In genomic region chr17:60729854-60730253, GRCh38 we compare ENCODE assay signal across 19 cellular contexts. TPM values are rescaled to one million over a fixed set of nuclear protein-coding genes. Genes with fewer than 3 reads are reported as not detected.
A peak's percentile ranks its signal among the peaks of the same experiment; 100 is the strongest.
DNase-seq lines count a peak whose midpoint lies in the region; ATAC-seq, FAIRE-seq and TF ChIP-seq lines count a peak whose summit lies in the region.
"Had no signal": no experiment of that assay in that cellular context is flagged by ENCODE, and none has a peak within 500 bp of the region (broad histone marks: within the 10 kb centered on the region; RNA-seq: fewer than 3 reads in every experiment).

No MANE protein-coding gene starts in this region.

- POLR2A ChIA-PET in HepG2 (lab: Yijun Ruan, JAX): interaction anchor here (1.0 kb wide), 1 partner anchor 53 kb away, joined by 3 read pairs; the partner anchor contains the start of gene BCAS3

- no TSS peak for BruUV-seq in HepG2 (replicated peaks; lab: Mats Ljungman, UMichigan)

- TF ChIP-seq CTCF in HepG2 (CRISPR knock-in tag; IDR thresholded peaks at IDR 0.05) (no peak), colonic mucosa (IDR thresholded peaks at IDR 0.05) (no peak)

- intact Hi-C loops in HepG2 (cut with micrococcal nuclease; ENCODE audit: unreplicated experiment) (loop anchor here (10.0 kb wide), 2 partner anchors 175 to 665 kb away; partner anchors contain the start of gene TBX2), colonic mucosa (cut with DNase I) (loop anchor here (10.0 kb wide), 1 partner anchor 255 kb away; no protein-coding TSS in a partner anchor)

- H3K4me1 ChIP-seq in HepG2 (ENCODE audit: insufficient read depth, low read length): peaks cover 23% of the 10 kb centered on the region
- H3K4me1 ChIP-seq in small intestine (ENCODE audit: control insufficient read depth in 2 of 2, insufficient read depth in 1 of 2, low read depth in 1 of 2, low read length in 1 of 2): peaks cover 0 to 4% of the 10 kb centered on the region in 2 donors
- no peaks in the 10 kb centered on the region for H3K4me1 ChIP-seq in colonic mucosa

- H3K36me3 ChIP-seq in HepG2 (replicated peaks in 1 of 2; ENCODE audit: control insufficient read depth in 1 of 2, insufficient read depth in 2 of 2, low read length in 2 of 2) (no peaks in the 10 kb centered on the region), small intestine (ENCODE audit: control insufficient read depth in 2 of 2, insufficient read depth in 2 of 2, low read length in 2 of 2) (no peaks in the 10 kb centered on the region), colonic mucosa (no peaks in the 10 kb centered on the region)

- H3K9me3 ChIP-seq in HepG2 (ENCODE audit: low read length) (no peaks in the 10 kb centered on the region), small intestine (ENCODE audit: control insufficient read depth, low read depth) (no peaks in the 10 kb centered on the region), colonic mucosa (no peaks in the 10 kb centered on the region)

- H3K27ac ChIP-seq in HepG2 (ENCODE audit: extremely low read length, insufficient read depth, low read length) (peak overlapping the region; percentile 58), small intestine (ENCODE audit: low read depth in 1 of 2, low read length in 1 of 2) (no peak overlapping the region), colonic mucosa (no peak overlapping the region)

- peak overlapping the region; percentile 5 to 41 (median 12); a peak in 3 of 6 replicates for H3K4me3 ChIP-seq in HepG2 (replicated peaks in 1 of 3; ENCODE audit: insufficient read depth in 1 of 3, low read depth in 2 of 3, low read length in 3 of 3)
- no peak overlapping the region for H3K4me3 ChIP-seq in small intestine (ENCODE audit: low read depth in 1 of 2, low read length in 2 of 2)
- no peak overlapping the region for H3K4me3 ChIP-seq in colonic mucosa

- TF ChIP-seq POLR2A in HepG2 (IDR thresholded peaks at IDR 0.05; ENCODE audit: insufficient read depth in 1 of 2, low read depth in 2 of 2, low read length in 2 of 2): peak in 1 of 2 experiments; percentile 65; a peak in 3 of 4 replicates

- FAIRE-seq in HTR-8/SVneo (lab: Jason Lieb, UNC): peak; percentile 23
- FAIRE-seq in HepG2 (lab: Jason Lieb, UNC): peak; percentile 90
- FAIRE-seq in small intestine (lab: Jason Lieb, UNC): no peak
- FAIRE-seq: endometrium had no signal

- peak in 1 of 2 experiments; percentile 86; a peak in 1 of 4 replicates for TF ChIP-seq EP300 in HepG2 (IDR thresholded peaks at IDR 0.05; ENCODE audit: low read depth in 2 of 2, low read length in 2 of 2)
- TF ChIP-seq EP300 in HepG2 (CRISPR knock-in tag; IDR thresholded peaks at IDR 0.05; ENCODE audit: borderline replicate concordance): peak; percentile 61; the same call in 1 of the 2 replicates

- no peaks in the 10 kb centered on the region for H3K79me2 ChIP-seq in HepG2 (ENCODE audit: insufficient read depth, low read length)

- 2% methylated on average over 6 of the region's 6 CpGs for WGBS in HepG2 (ENCODE audit: low lambda C conversion rate)
- WGBS in small intestine, 3 donors: 16 to 57% (median 45%) methylated on average over 6 of the region's 6 CpGs

- peak overlapping the region; percentile 62 for H3K4me2 ChIP-seq in HepG2 (ENCODE audit: low read depth, low read length)

- H3K9ac ChIP-seq in HepG2 (ENCODE audit: insufficient read depth, low read depth, low read length): peak overlapping the region; percentile 11
- H3K9ac ChIP-seq in colonic mucosa (ENCODE audit: low read depth in 2 of 2, low read length in 2 of 2): peak overlapping the region in 1 of 2 donors; percentile 19

- CTCF ChIA-PET in HepG2 (lab: Yijun Ruan, JAX; ENCODE audit: low intra/inter-chr PET ratio, low total read pairs): no interaction called here

- H3K27me3 ChIP-seq in HepG2 (ENCODE audit: control insufficient read depth in 1 of 2, insufficient read depth in 2 of 2, low read length in 2 of 2): no peaks in the 10 kb centered on the region
- H3K27me3 ChIP-seq in small intestine (ENCODE audit: control insufficient read depth in 2 of 2, insufficient read depth in 2 of 2, low read length in 2 of 2): no peaks in the 10 kb centered on the region
- H3K27me3 ChIP-seq in colonic mucosa: no peaks in the 10 kb centered on the region

- H4K20me1 ChIP-seq in HepG2 (ENCODE audit: insufficient read depth, low read length): no peaks in the 10 kb centered on the region

- in situ Hi-C loops in HepG2 (cut with HindIII; ENCODE audit: extremely low pct_ligation_motif_present, low pct_unique_long_range_greater_than_20kb): loop anchor here (10.0 kb wide), 1 partner anchor 665 kb away; the partner anchor contains the start of gene TBX2

- TF ChIP-seq RAD21 in HepG2 (CRISPR knock-in tag; IDR thresholded peaks at IDR 0.05): no peak

- DNase-seq in HTR-8/SVneo (ENCODE audit: insufficient read length, low spot score) (no peak), amniotic epithelial cell (ENCODE audit: low read depth) (peak; percentile 4), HepG2 (ENCODE audit: low spot score) (peak; percentile 94), small intestine (peak; percentile 32), dedifferentiated amniotic fluid mesenchymal stem cell (ENCODE audit: extremely low spot score) (no peak), colonic mucosa (no peak), CD1c-positive myeloid dendritic cell (ENCODE audit: extremely low spot score) (no peak)
- DNase-seq: activated CD4-positive, alpha-beta T cell treated with anti-CD3 and anti-CD28 coated beads for 1 hour; activated CD8-positive, alpha-beta memory T cell treated with anti-CD3 and anti-CD28 coated beads, Interleukin-2, amount 10 ng/mL, durations not matched to agents 7 days and 5 days; activated gamma-delta T cell treated with Interleukin-2 at 50 U/mL for 16 hours; C1 segment of cervical spinal cord; glutamatergic neuron; immature natural killer cell; Karpas-422; NCI-H1436 treated with DMSO at 0.1 percent for 48 hours; NCI-H446; occipital lobe; stimulated activated CD4-positive, alpha-beta T cell treated with anti-CD3 and anti-CD28 coated beads, Interleukin-4, amount 100 ng/mL, for 24 hours had no signal

- peak; percentile 99 for ATAC-seq in HepG2
- ATAC-seq: activated CD8-positive, alpha-beta memory T cell treated with anti-CD3 and anti-CD28 coated beads, Interleukin-2, amount 10 ng/mL, durations not matched to agents 7 days and 5 days had no signal

- peak overlapping the region; percentile 49 for H2AFZ ChIP-seq in HepG2 (ENCODE audit: low read length)

TF ChIP-seq in HepG2, 621 proteins besides CTCF, POLR2A, EP300 and RAD21 (continues in another document):
- no peak for TF ChIP-seq ZBTB2 (CRISPR knock-in tag; IDR thresholded peaks at IDR 0.05; ENCODE audit: low read depth)

RNA-seq across cellular contexts. Expression of gene BCAS3, which starts 52.2 kb away (rescaled TPM):
- total RNA-seq in HepG2 (2016; rRNA removed; fragmentation: Illumina TruSeq; extraction: Trizol) (10.7 and 15.8 TPM in 2 replicates), colonic mucosa (10 to 100 TPM; 11.0 to 17.8 TPM)
- 11.9 and 13.0 TPM in 2 replicates for total RNA-seq in HepG2 (2016; cell fraction: cytosol; rRNA removed; fragmentation: Illumina TruSeq; extraction: Trizol; ENCODE audit: low read depth)
- total RNA-seq in HepG2 (2016; cell fraction: insoluble cytoplasmic fraction; rRNA removed; fragmentation: Illumina TruSeq; extraction: Trizol): 11.0 and 12.0 TPM in 2 replicates
- total RNA-seq in HepG2 (2016; cell fraction: membrane; rRNA removed; fragmentation: Illumina TruSeq; extraction: Trizol): 7.1 and 7.7 TPM in 2 replicates
- total RNA-seq in HepG2 (2016; cell fraction: nucleus; rRNA removed; fragmentation: Illumina TruSeq; extraction: Trizol): 25.1 and 30.0 TPM in 2 replicates
- polyA plus RNA-seq in HepG2 (2011; rRNA removed) (11.2 and 11.4 TPM in 2 replicates), small intestine (1 to 10 TPM; 4.4 to 4.9 (median 4.7) TPM)
- polyA plus RNA-seq in HepG2 (2011; cell fraction: cytosol; rRNA removed): 9.4 and 12.9 TPM in 2 replicates
- 12.5 and 13.3 TPM in 2 replicates for polyA plus RNA-seq in HepG2 (2011; cell fraction: nucleus; rRNA removed)
- 11.9 and 12.7 TPM in 2 replicates for polyA plus RNA-seq in HepG2 (2012)
- 1.1 and 1.4 TPM in 2 replicates for polyA plus RNA-seq in HepG2 (2016; cell fraction: cytosol; fragmentation: Illumina TruSeq; extraction: Trizol; ENCODE audit: low read depth)
- 14.1 and 15.6 TPM in 2 replicates for polyA plus RNA-seq in HepG2 (2016; cell fraction: insoluble cytoplasmic fraction; fragmentation: Illumina TruSeq; extraction: Trizol; ENCODE audit: low read depth)
- 2.8 and 3.3 TPM in 2 replicates for polyA plus RNA-seq in HepG2 (2016; cell fraction: membrane; fragmentation: Illumina TruSeq; extraction: Trizol; ENCODE audit: low read depth)
- 5.2 and 5.6 TPM in 2 replicates for polyA plus RNA-seq in HepG2 (2016; cell fraction: nucleus; fragmentation: Illumina TruSeq; extraction: Trizol; ENCODE audit: insufficient read depth, low read depth)
- 109 and 128 TPM in 2 replicates for polyA minus RNA-seq in HepG2 (2011; rRNA and poly(A)+ RNA removed; ENCODE audit: low replicate concordance)
- 16.8 and 32.3 TPM in 2 replicates for polyA minus RNA-seq in HepG2 (2011; cell fraction: cytosol; rRNA and poly(A)+ RNA removed)
- polyA minus RNA-seq in HepG2 (2011; cell fraction: nucleus; rRNA and poly(A)+ RNA removed): 127 and 156 TPM in 2 replicates

Comparison
In these comparisons a context has a peak if more than half of its experiments do, and no peak if none do; other contexts are left out.
1. DNase-seq: peak in amniotic epithelial cell (single experiment), HepG2 (single experiment) and small intestine (single experiment); none in HTR-8/SVneo (single experiment), dedifferentiated amniotic fluid mesenchymal stem cell (single experiment), colonic mucosa (single experiment) and CD1c-positive myeloid dendritic cell (single experiment).
2. H3K4me3 ChIP-seq: peak in HepG2 (3 of 3); none in small intestine (0 of 2) and colonic mucosa (single experiment).